ENCODE assay signal across 22 cellular contexts in the genomic region with DNA sequence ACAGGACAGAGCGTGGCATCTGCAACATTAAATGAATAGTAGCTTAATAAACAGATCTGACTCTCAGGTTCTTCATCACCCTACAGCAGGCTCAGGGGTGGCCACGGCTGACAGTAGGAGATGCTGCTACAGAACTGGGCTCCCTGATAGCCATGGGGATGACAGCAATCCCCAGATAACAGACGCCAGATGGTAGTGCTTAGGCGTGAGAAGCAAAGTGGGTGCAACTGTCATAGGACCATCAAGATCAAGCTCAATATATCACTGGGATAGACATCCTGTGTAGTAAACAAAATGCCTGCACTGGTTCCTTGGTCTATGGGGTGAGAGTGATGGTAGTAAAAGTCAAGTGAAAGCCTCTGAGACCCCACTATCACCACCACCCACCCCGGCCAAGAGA. TPM values are rescaled to one million over a fixed set of nuclear protein-coding genes. Genes with fewer than 3 reads are reported as not detected.
DNase-seq lines count a peak whose midpoint lies in the region; ATAC-seq and TF ChIP-seq lines count a peak whose summit lies in the region.
"Had no signal": no experiment of that assay in that cellular context is flagged by ENCODE, and none has a peak within 500 bp of the region (broad histone marks: within the 10 kb centered on the region; RNA-seq: fewer than 3 reads in every experiment).

No MANE protein-coding gene starts in this region.

- H3K4me3 ChIP-seq in OCI-LY7 (ENCODE audit: low read depth, low read length, poor library complexity, severe bottlenecking) = peak overlapping the region; percentile 17
- H3K4me3 ChIP-seq: GM23338 had no signal

- H3K4me3 Mint-ChIP-seq in CD4-positive, alpha-beta T cell = peak overlapping the region; percentile 77
- H3K4me3 Mint-ChIP-seq in nephron = peak overlapping the region in 2 of 3 experiments; percentile 58 to 64

- no peak for TF ChIP-seq CTCF in C4-2B (conservative IDR thresholded peaks at IDR 0.05)
- TF ChIP-seq CTCF in CD4-positive, alpha-beta T cell (IDR thresholded peaks at IDR 0.05) = no peak
- TF ChIP-seq CTCF in OCI-LY7 (conservative IDR thresholded peaks at IDR 0.05; ENCODE audit: low read length) = no peak
- no peak for TF ChIP-seq CTCF in nephron (IDR thresholded peaks at IDR 0.05; ENCODE audit: unreplicated experiment in 3 of 3)

- DNase-seq in CD4-positive, alpha-beta T cell = no peak
- DNase-seq in OCI-LY7 (ENCODE audit: low spot score) = no peak
- no peak for DNase-seq in NCI-H128 (lab: John Stamatoyannopoulos, UW; ENCODE audit: unreplicated experiment)
- DNase-seq: ACHN; AML-193; DND-41; GDM1; MM.1S; NCI-H1105; NCI-H1694 treated with DMSO at 0.1 percent for 48 hours; NCI-H2107; NCI-H226; NCI-H526 treated with DMSO at 0.1 percent for 48 hours; NK-92 treated with Interleukin-12 subunit alpha and Interleukin-12 subunit beta, amount 100 ng/mL, for 24 hours; RPMI8226 had no signal

- peaks cover 37% of the 10 kb centered on the region for H3K4me1 Mint-ChIP-seq in CD4-positive, alpha-beta T cell (ENCODE audit: low read depth)
- H3K4me1 Mint-ChIP-seq in nephron = peaks cover 30% of the 10 kb centered on the region

- CTCF ChIA-PET in CD4-positive, alpha-beta T cell (lab: Charles Lee) = no interaction called here
- CTCF ChIA-PET in OCI-LY7 (lab: Charles Lee; ENCODE audit: unreplicated experiment) = no interaction called here

- H3K4me2 ChIP-seq in OCI-LY7 (ENCODE audit: low read length) = peak overlapping the region; percentile 35
- H3K4me2 ChIP-seq: GM23338 had no signal

- no peaks in the 10 kb centered on the region for H3K9me3 ChIP-seq in CD4-positive, alpha-beta T cell (ENCODE audit: control insufficient read depth, low read length)
- no peaks in the 10 kb centered on the region for H3K9me3 ChIP-seq in OCI-LY7 (ENCODE audit: low read length)

- H3K9me3 Mint-ChIP-seq in CD4-positive, alpha-beta T cell = no peaks in the 10 kb centered on the region
- no peaks in the 10 kb centered on the region for H3K9me3 Mint-ChIP-seq in nephron
- H3K9me3 Mint-ChIP-seq: GM23338 had no signal

- H3K36me3 ChIP-seq in OCI-LY7 (ENCODE audit: insufficient read depth, low read length) = 0 out of 2 replicates have a peak, but pooled peaks cover 12% of the 10 kb centered on the region

- H3K27ac ChIP-seq in C4-2B = peak overlapping the region; percentile 93
- no peak overlapping the region for H3K27ac ChIP-seq in CD4-positive, alpha-beta T cell (ENCODE audit: low read depth, low read length)
- H3K27ac ChIP-seq in OCI-LY7 (ENCODE audit: low read depth, low read length, poor library complexity, severe bottlenecking) = peak overlapping the region; percentile 55

- H2AFZ ChIP-seq in OCI-LY7 (ENCODE audit: low read length) = no peak overlapping the region
- H2AFZ ChIP-seq: GM23338 had no signal

- ATAC-seq in CD4-positive, alpha-beta T cell (ENCODE audit: poor library complexity) = no peak
- ATAC-seq in HG02981 (IDR thresholded peaks at IDR 0.05; ENCODE audit: unreplicated experiment) (no peak), HG03139 (IDR thresholded peaks at IDR 0.05; ENCODE audit: unreplicated experiment) (no peak)
- ATAC-seq: GM23338, HCT116, HepG2 had no signal

- 0 out of 2 replicates have a peak, but pooled peaks cover 5% of the 10 kb centered on the region for H4K20me1 ChIP-seq in OCI-LY7 (ENCODE audit: insufficient read depth, low read length)

- intact Hi-C loops in CD4-positive, alpha-beta T cell (cut with DNase I, micrococcal nuclease) = loop anchor here (5.0 to 10.0 kb wide), 7 partner anchors 79 to 1722 kb away; a partner anchor contains a TSS
- intact Hi-C loops in OCI-LY7 (cut with micrococcal nuclease; ENCODE audit: unreplicated experiment) = loop anchor here (5.0 kb wide), 1 partner anchor 459 kb away; a partner anchor contains a TSS

- H3K27me3 Mint-ChIP-seq in CD4-positive, alpha-beta T cell = no peaks in the 10 kb centered on the region
- H3K27me3 Mint-ChIP-seq in nephron (ENCODE audit: low read depth) = no peaks in the 10 kb centered on the region

- POLR2A ChIA-PET in CD4-positive, alpha-beta T cell (lab: Charles Lee) = no interaction called here
- POLR2A ChIA-PET in OCI-LY7 (lab: Charles Lee) = interaction anchor here (0.6 to 1.1 kb wide), 2 partner anchors 69 to 316 kb away, joined by 3 read pairs; no protein-coding TSS in a partner anchor

- peaks cover 27% of the 10 kb centered on the region for H3K79me2 ChIP-seq in OCI-LY7 (ENCODE audit: insufficient read depth, low read depth, low read length)

- peaks cover 53% of the 10 kb centered on the region for H3K4me1 ChIP-seq in OCI-LY7 (ENCODE audit: insufficient read depth, low read length, poor library complexity, severe bottlenecking)

- no TSS peak for BruUV-seq in OCI-LY7 (replicated peaks; lab: Mats Ljungman, UMichigan)

- peak overlapping the region; percentile 64 for H3K27ac Mint-ChIP-seq in CD4-positive, alpha-beta T cell
- peak overlapping the region; percentile 53 to 68 (median 67) for H3K27ac Mint-ChIP-seq in nephron
- H3K27ac Mint-ChIP-seq: GM23338 had no signal

- no peaks in the 10 kb centered on the region for H3K27me3 ChIP-seq in CD4-positive, alpha-beta T cell (ENCODE audit: control insufficient read depth, insufficient read depth, low read length)

- peaks cover 9% of the 10 kb centered on the region for H3K36me3 Mint-ChIP-seq in CD4-positive, alpha-beta T cell (ENCODE audit: low read depth)
- no peaks in the 10 kb centered on the region for H3K36me3 Mint-ChIP-seq in nephron (ENCODE audit: low read depth)

- no peaks in the 10 kb centered on the region for H3K9me2 ChIP-seq in OCI-LY7 (ENCODE audit: insufficient read depth, low read length)

RNA-seq across cellular contexts. Expression of a gene that starts 2.7 kb away (rescaled TPM):
- 1 to 10 TPM; 7.5 to 7.8 TPM for total RNA-seq in CD4-positive, alpha-beta T cell
- total RNA-seq in OCI-LY7 (2014; rRNA removed; shearing (Covaris generic)) = 25.6 and 32.3 TPM in 2 replicates
- 44.6 and 51.4 TPM in 2 replicates for total RNA-seq in OCI-LY7 (2022)

RNA-seq across cellular contexts. Expression of a gene that starts 5.0 kb away (rescaled TPM):
- total RNA-seq in CD4-positive, alpha-beta T cell = 10 to 100 TPM; 10.1 to 12.2 TPM
- total RNA-seq in OCI-LY7 (2014; rRNA removed; shearing (Covaris generic)) = 207 and 237 TPM in 2 replicates
- total RNA-seq in OCI-LY7 (2022) = 218 and 234 TPM in 2 replicates

RNA-seq across cellular contexts. Expression of a gene that starts 35.8 kb away (rescaled TPM):
- 1 to 10 TPM; 4.0 to 4.2 TPM for total RNA-seq in CD4-positive, alpha-beta T cell
- 29.4 and 37.7 TPM in 2 replicates for total RNA-seq in OCI-LY7 (2014; rRNA removed; shearing (Covaris generic))
- total RNA-seq in OCI-LY7 (2022) = 15.2 and 16.1 TPM in 2 replicates

Comparison
In these comparisons a context has a peak if more than half of its experiments do, and no peak if none do; other contexts are left out.
1. RNA of a gene that starts 5.0 kb away (total RNA-seq): 207 to 237 TPM in OCI-LY7; 10.1 to 12.2 TPM in CD4-positive, alpha-beta T cell; every median in the first group is over 10 times any median in the second.